8 cellular contexts compared by ENCODE assay signal in the genomic region with DNA sequence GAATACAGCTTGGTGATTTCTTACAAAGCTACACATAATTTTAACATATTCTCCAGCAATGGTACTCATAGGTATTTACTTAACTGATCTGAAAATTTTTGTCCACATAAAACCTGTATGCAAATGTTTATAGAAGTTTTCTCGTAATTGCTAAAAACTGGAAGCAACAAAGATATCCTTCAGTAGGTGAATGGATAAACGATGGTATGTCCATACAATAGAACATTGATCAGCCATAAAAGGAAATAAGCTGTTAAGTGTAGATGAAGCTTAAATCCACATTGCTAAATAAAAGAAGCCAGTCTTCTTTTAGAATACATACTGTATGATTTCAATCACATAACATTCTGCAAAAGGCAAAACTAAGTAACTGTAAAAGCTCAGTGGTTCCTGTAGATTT.
"Had no signal": no experiment of that assay in that cellular context is flagged by ENCODE, and none has a peak within 500 bp of the region (broad histone marks: within the 10 kb centered on the region; RNA-seq: fewer than 3 reads in every experiment).

No MANE protein-coding gene starts in this region.

- H3K4me3 ChIP-seq: GM12878 had no signal

- FAIRE-seq: G401.6, GM12878, GM12891, GM12892, GM18507, GM19239 had no signal

- DNase-seq: GDM1, GF-D8 had no signal

- ATAC-seq: GM12878 had no signal
